1 cellular context compared by ENCODE assay signal in the genomic region with DNA sequence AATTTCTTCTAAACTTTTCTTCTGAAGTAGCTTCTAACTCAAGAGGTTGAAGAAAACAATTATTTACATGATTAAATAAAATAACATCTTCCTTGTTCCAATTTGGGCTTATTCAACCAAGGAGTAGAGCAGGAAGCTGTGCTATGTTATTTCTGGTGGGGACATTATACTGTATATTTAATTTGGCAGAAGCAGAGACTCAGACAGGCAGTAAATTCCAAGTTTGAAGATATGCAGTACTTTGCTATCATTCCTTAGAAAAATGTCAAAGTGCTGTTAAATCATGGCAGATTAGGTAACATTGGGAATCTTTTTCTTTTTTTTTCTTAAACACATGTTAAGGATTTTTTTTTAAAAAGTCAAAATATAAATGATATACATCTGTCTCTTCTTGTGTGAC.
TF ChIP-seq lines count a peak whose summit lies in the region.

No MANE protein-coding gene starts in this region.

TF ChIP-seq in SK-N-SH, 30 proteins besides CTCF, POLR2A, EP300 and RAD21 (continued from another document):
- TF ChIP-seq, protein P1, sequence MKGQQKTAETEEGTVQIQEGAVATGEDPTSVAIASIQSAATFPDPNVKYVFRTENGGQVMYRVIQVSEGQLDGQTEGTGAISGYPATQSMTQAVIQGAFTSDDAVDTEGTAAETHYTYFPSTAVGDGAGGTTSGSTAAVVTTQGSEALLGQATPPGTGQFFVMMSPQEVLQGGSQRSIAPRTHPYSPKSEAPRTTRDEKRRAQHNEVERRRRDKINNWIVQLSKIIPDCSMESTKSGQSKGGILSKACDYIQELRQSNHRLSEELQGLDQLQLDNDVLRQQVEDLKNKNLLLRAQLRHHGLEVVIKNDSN (IDR thresholded peaks at IDR 0.05; ENCODE audit: borderline replicate concordance, low read depth), result no peak
- TF ChIP-seq NFIC (IDR thresholded peaks at IDR 0.05; ENCODE audit: borderline replicate concordance), result peak; percentile 59; the same call in 1 of the 2 replicates
- TF ChIP-seq, protein P2, sequence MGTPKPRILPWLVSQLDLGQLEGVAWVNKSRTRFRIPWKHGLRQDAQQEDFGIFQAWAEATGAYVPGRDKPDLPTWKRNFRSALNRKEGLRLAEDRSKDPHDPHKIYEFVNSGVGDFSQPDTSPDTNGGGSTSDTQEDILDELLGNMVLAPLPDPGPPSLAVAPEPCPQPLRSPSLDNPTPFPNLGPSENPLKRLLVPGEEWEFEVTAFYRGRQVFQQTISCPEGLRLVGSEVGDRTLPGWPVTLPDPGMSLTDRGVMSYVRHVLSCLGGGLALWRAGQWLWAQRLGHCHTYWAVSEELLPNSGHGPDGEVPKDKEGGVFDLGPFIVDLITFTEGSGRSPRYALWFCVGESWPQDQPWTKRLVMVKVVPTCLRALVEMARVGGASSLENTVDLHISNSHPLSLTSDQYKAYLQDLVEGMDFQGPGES (IDR thresholded peaks at IDR 0.05; ENCODE audit: low read depth, low read length), result no peak
- TF ChIP-seq SIN3A (IDR thresholded peaks at IDR 0.05; ENCODE audit: borderline replicate concordance, low read depth, low read length), result no peak
